In the genomic region with DNA sequence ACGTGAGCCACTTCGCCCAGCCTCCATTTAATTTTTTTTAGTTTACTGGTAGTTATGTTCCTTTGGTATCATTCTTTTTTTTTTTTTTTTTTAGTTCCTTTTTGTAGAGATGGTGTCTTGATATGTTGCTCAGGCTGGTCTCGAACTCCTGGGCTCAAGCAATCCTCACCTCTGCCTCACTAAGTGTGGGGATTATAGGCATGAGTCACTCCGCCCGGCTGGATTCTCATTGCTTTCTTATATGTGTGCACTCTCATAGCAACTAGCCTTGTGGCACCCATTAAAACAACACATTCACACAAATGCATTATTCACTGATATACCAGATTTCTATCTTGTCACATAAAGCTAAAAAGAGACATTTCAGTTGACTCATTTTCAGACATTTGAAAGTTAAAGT, we compare ENCODE assay signal across 13 cellular contexts. TPM values are rescaled to one million over a fixed set of nuclear protein-coding genes. Genes with fewer than 3 reads are reported as not detected.
DNase-seq lines count a peak whose midpoint lies in the region; ATAC-seq and TF ChIP-seq lines count a peak whose summit lies in the region.
"Had no signal": no experiment of that assay in that cellular context is flagged by ENCODE, and none has a peak within 500 bp of the region (broad histone marks: within the 10 kb centered on the region; RNA-seq: fewer than 3 reads in every experiment).

No MANE protein-coding gene starts in this region.

- H2BK12ac ChIP-seq in neuronal stem cell (ENCODE audit: low read length), result no peak overlapping the region

- no peak overlapping the region for H3K23ac ChIP-seq in neuronal stem cell (ENCODE audit: low read depth, low read length, poor library complexity)

- no peak overlapping the region for H3K4ac ChIP-seq in neuronal stem cell (ENCODE audit: low read length)

- no peak overlapping the region for H3K27ac Mint-ChIP-seq in nephron
- H3K27ac Mint-ChIP-seq: activated B cell treated with CpG ODN at 0.5 μM for 24 hours had no signal

- H3K27me3 ChIP-seq in DND-41 (ENCODE audit: insufficient read depth, low read length, poor library complexity), result no peaks in the 10 kb centered on the region
- H3K27me3 ChIP-seq in neuronal stem cell (ENCODE audit: control insufficient read depth in 3 of 3, insufficient read depth in 3 of 3, low read depth in 1 of 3, low read length in 3 of 3), result no peaks in the 10 kb centered on the region

- H3K27me3 Mint-ChIP-seq in nephron (ENCODE audit: low read depth), result peaks cover 3% of the 10 kb centered on the region
- H3K27me3 Mint-ChIP-seq: activated B cell treated with CpG ODN at 0.5 μM for 24 hours; stimulated activated naive CD8-positive, alpha-beta T cell treated with anti-CD3 and anti-CD28 coated beads, Interleukin-15, amount 100 ng/mL, for 72 hours had no signal

- no peak for TF ChIP-seq CTCF in DND-41 (IDR thresholded peaks at IDR 0.05; ENCODE audit: borderline replicate concordance, extremely low read depth, low read length, poor library complexity, severe bottlenecking)
- no peak for TF ChIP-seq CTCF in nephron (IDR thresholded peaks at IDR 0.05; ENCODE audit: unreplicated experiment in 3 of 3)
- TF ChIP-seq CTCF in GM20000 (IDR thresholded peaks at IDR 0.05; ENCODE audit: extremely low read depth, missing control alignments), result no peak

- no peak overlapping the region for H2BK120ac ChIP-seq in neuronal stem cell (ENCODE audit: low read depth, low read length)

- H3K9ac ChIP-seq in DND-41 (ENCODE audit: low read depth, low read length) (no peak overlapping the region), neuronal stem cell (ENCODE audit: low read depth, low read length, poor library complexity) (no peak overlapping the region)

- H2BK5ac ChIP-seq in neuronal stem cell (ENCODE audit: low read length), result no peak overlapping the region

- peak overlapping the region in 2 of 3 experiments; percentile 2 to 5 for H3K4me3 Mint-ChIP-seq in nephron
- H3K4me3 Mint-ChIP-seq: activated B cell treated with CpG ODN at 0.5 μM for 24 hours; stimulated activated naive CD8-positive, alpha-beta T cell treated with anti-CD3 and anti-CD28 coated beads, Interleukin-15, amount 100 ng/mL, for 72 hours had no signal

- DNase-seq in DND-41 (no peak), HUDEP-2 (lab: John Stamatoyannopoulos, UW; ENCODE audit: unreplicated experiment in 76 of 76) (peak in 47 of 76 experiments; percentile 4 to 64 (median 32)), amniotic stem cell (lab: John Stamatoyannopoulos, UW) (peak; percentile 45), GM20000 (ENCODE audit: low spot score) (no peak), OCI-M2 (lab: John Stamatoyannopoulos, UW; ENCODE audit: unreplicated experiment) (no peak), neuronal stem cell (ENCODE audit: low spot score) (no peak)
- DNase-seq in activated CD4-positive, CD25-positive, alpha-beta regulatory T cell (lab: John Stamatoyannopoulos, UW), result no peak
- DNase-seq: activated B cell treated with CpG ODN at 0.5 μM for 24 hours, GOT3, NCI-H1105 treated with DMSO at 0.1 percent for 48 hours had no signal

- no peaks in the 10 kb centered on the region for H4K20me1 ChIP-seq in DND-41 (ENCODE audit: insufficient read depth, low read length)

- peaks cover 19% of the 10 kb centered on the region for H3K4me1 Mint-ChIP-seq in nephron

- H3K9me3 ChIP-seq in DND-41 (ENCODE audit: insufficient read depth, low read length, severe bottlenecking) (no peaks in the 10 kb centered on the region), neuronal stem cell (replicated peaks in 1 of 2; ENCODE audit: control insufficient read depth in 2 of 2, insufficient read depth in 1 of 2, low read depth in 1 of 2, low read length in 2 of 2) (no peaks in the 10 kb centered on the region)

- no peaks in the 10 kb centered on the region for H3K9me3 Mint-ChIP-seq in nephron
- H3K9me3 Mint-ChIP-seq: activated B cell treated with CpG ODN at 0.5 μM for 24 hours; stimulated activated naive CD8-positive, alpha-beta T cell treated with anti-CD3 and anti-CD28 coated beads, Interleukin-15, amount 100 ng/mL, for 72 hours had no signal

- H3K4me1 ChIP-seq in DND-41 (ENCODE audit: insufficient read depth, low read length), result peaks cover 20% of the 10 kb centered on the region
- peaks cover 0 to 5% of the 10 kb centered on the region in 2 donors for H3K4me1 ChIP-seq in neuronal stem cell (ENCODE audit: control insufficient read depth in 2 of 2, insufficient read depth in 1 of 2, low read depth in 1 of 2, low read length in 2 of 2)

- no peak overlapping the region for H3K27ac ChIP-seq in DND-41 (ENCODE audit: low read length)
- no peak overlapping the region for H3K27ac ChIP-seq in neuronal stem cell (replicated peaks; ENCODE audit: low read length)

- no peak overlapping the region for H2BK15ac ChIP-seq in neuronal stem cell (ENCODE audit: low read length)

- no peak for ATAC-seq in DND-41 (ENCODE audit: insufficient read depth, low read depth)
- ATAC-seq: sciatic nerve; stimulated activated naive CD8-positive, alpha-beta T cell treated with anti-CD3 and anti-CD28 coated beads, Interleukin-15, amount 100 ng/mL, for 72 hours had no signal

- no CpG with 5 or more reads among the region's 5 CpGs for WGBS in neuronal stem cell (ENCODE audit: extremely low coverage in 2 of 2, insufficient read length in 2 of 2, insufficient replicate concordance in 1 of 2), 2 donors

- H2AK5ac ChIP-seq in neuronal stem cell (ENCODE audit: low read depth, low read length), result no peak overlapping the region

- peak overlapping the region; percentile 8; the same call in 1 of the 2 replicates for H3K4me2 ChIP-seq in DND-41 (ENCODE audit: insufficient read depth, low read length)
- H3K4me2 ChIP-seq in neuronal stem cell (ENCODE audit: insufficient read depth, low read length, poor library complexity, severe bottlenecking), result no peak overlapping the region

- H3K79me2 ChIP-seq in DND-41 (ENCODE audit: insufficient read depth, low read length), result peaks cover 20% of the 10 kb centered on the region

- H3K14ac ChIP-seq in neuronal stem cell (ENCODE audit: low read length), result no peak overlapping the region

- peaks cover 47% of the 10 kb centered on the region for H3K36me3 ChIP-seq in DND-41 (ENCODE audit: insufficient read depth, low read length)
- H3K36me3 ChIP-seq in neuronal stem cell (replicated peaks in 1 of 2; ENCODE audit: control insufficient read depth in 2 of 2, insufficient read depth in 2 of 2, low read length in 2 of 2), result peaks cover 0 to 13% of the 10 kb centered on the region in 2 donors

- peaks cover 14% of the 10 kb centered on the region for H3K36me3 Mint-ChIP-seq in nephron (ENCODE audit: low read depth)

- H4K8ac ChIP-seq in neuronal stem cell (ENCODE audit: low read depth, low read length), result no peak overlapping the region

- no peaks in the 10 kb centered on the region for H3K79me1 ChIP-seq in neuronal stem cell (ENCODE audit: low read depth, low read length)

- H3K18ac ChIP-seq in neuronal stem cell (ENCODE audit: low read length), result no peak overlapping the region

- H3K4me3 ChIP-seq in DND-41 (ENCODE audit: low read depth in 1 of 2, low read length in 2 of 2) (no peak overlapping the region), neuronal stem cell (ENCODE audit: low read length in 2 of 2) (no peak overlapping the region)

- no peak overlapping the region for H4K91ac ChIP-seq in neuronal stem cell (ENCODE audit: low read depth, low read length, poor library complexity)

- H2AFZ ChIP-seq in DND-41 (ENCODE audit: low read depth, low read length) (no peak overlapping the region), neuronal stem cell (ENCODE audit: low read length) (no peak overlapping the region)

RNA-seq across cellular contexts. Expression of gene TTC27, which starts 4.2 kb away (rescaled TPM):
- polyA plus RNA-seq in neuronal stem cell (2013, experiment 1 of 2), result 11.3 TPM
- polyA plus RNA-seq in neuronal stem cell (2013, experiment 2 of 2), result 10.9 TPM

Comparison
In these comparisons a context has a peak if more than half of its experiments do, and no peak if none do; other contexts are left out.
1. DNase-seq: peak in HUDEP-2 (47 of 76) and amniotic stem cell (single experiment); none in DND-41 (single experiment), activated CD4-positive, CD25-positive, alpha-beta regulatory T cell (0 of 4), GM20000 (single experiment), OCI-M2 (single experiment) and neuronal stem cell (single experiment).